In the genomic region with DNA sequence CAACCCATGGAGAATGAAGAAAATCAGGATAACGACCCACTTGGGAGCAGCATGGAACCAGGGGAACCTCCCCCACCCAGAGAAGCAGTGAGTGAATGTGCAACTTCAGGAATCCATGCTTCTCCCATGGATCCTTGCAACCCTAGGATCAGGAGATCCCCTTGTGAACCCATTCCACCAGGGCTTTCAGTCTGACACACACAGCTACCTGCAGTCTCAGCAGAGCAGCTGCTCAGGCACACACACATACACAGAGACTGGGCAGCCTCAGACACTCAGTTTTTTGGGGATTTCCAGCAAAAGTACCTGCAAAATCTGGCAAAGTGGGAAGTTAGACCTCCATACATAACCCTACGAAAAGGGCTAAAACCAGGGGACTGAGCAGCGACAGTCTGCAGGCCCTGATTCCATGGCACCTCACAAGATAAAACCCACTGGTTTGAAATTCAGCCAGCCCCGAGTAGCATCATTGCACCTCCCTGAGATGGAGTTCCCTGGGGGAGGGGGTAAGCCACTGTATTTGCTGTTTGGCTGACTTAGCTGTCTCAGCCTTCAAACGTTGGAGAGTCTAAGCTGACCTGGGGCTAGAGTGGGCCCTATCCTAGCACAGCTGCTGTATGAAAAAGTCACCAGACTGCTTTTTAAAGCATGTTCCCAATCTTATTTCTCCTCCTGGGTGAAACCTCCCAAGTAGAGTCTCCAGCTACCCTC, we compare ENCODE assay signal across 24 cellular contexts.
DNase-seq lines count a peak whose midpoint lies in the region; ATAC-seq, FAIRE-seq and TF ChIP-seq lines count a peak whose summit lies in the region.
"Had no signal": no experiment of that assay in that cellular context is flagged by ENCODE, and none has a peak within 500 bp of the region (broad histone marks: within the 10 kb centered on the region; RNA-seq: fewer than 3 reads in every experiment).

No MANE protein-coding gene starts in this region.

- DNase-seq in GM12892 (ENCODE audit: insufficient read length) (no peak), NCI-H774 (lab: John Stamatoyannopoulos, UW) (no peak), activated T-cell treated with anti-CD3 and anti-CD28 coated beads for 4 hours (no peak), uterus (no peak), NCI-H69 (lab: John Stamatoyannopoulos, UW) (no peak)
- DNase-seq: activated CD8-positive, alpha-beta memory T cell treated with anti-CD3 and anti-CD28 coated beads for 24 hours; activated effector memory CD4-positive, alpha-beta T cell treated with Interleukin-2 at 50 U/mL for 16 hours; cortex of kidney; DMS79 treated with DMSO at 0.1 percent for 48 hours; NCI-H187; NCI-H526; stimulated activated CD4-positive, alpha-beta T cell treated with anti-CD3 and anti-CD28 coated beads, Interleukin-2, amount 100 ng/mL, for 24 hours; stimulated activated CD8-positive, alpha-beta memory T cell treated with anti-CD3 and anti-CD28 coated beads, Interleukin-4, amount 100 ng/mL, for 48 hours; SW 1271 had no signal

- no peaks in the 10 kb centered on the region for H3K27me3 ChIP-seq in uterus
- H3K27me3 ChIP-seq: ascending aorta, neural progenitor cell had no signal

- H3K4me1 ChIP-seq in uterus = no peaks in the 10 kb centered on the region
- H3K4me1 ChIP-seq: ascending aorta, neural progenitor cell had no signal

- no peak overlapping the region for H3K27ac ChIP-seq in uterus
- H3K27ac ChIP-seq: ascending aorta, C4-2B, neural progenitor cell, thoracic aorta, VCaP had no signal

- H3K9me3 ChIP-seq in uterus = no peaks in the 10 kb centered on the region
- H3K9me3 ChIP-seq: ascending aorta, thoracic aorta had no signal

- peak; percentile 17 for FAIRE-seq in GM12892 (lab: Jason Lieb, UNC)
- FAIRE-seq: RCC 7860 had no signal

- intact Hi-C loops in uterus (cut with DNase I; ENCODE audit: low total_unique reads) = no loop called here

- no peak for TF ChIP-seq CTCF in uterus (IDR thresholded peaks at IDR 0.05)

- TF ChIP-seq POLR2A in GM12892 (IDR thresholded peaks at IDR 0.05; ENCODE audit: low read depth, low read length) (no peak), uterus (IDR thresholded peaks at IDR 0.05) (no peak)

- peak; percentile 41 for ATAC-seq in GM19351 (IDR thresholded peaks at IDR 0.05; ENCODE audit: unreplicated experiment)
- ATAC-seq in HG02759 (IDR thresholded peaks at IDR 0.05; ENCODE audit: unreplicated experiment) = peak; percentile 81
- ATAC-seq in HG03432 (IDR thresholded peaks at IDR 0.05; ENCODE audit: unreplicated experiment) = peak; percentile 83
- ATAC-seq: right cardiac atrium had no signal

- no peak overlapping the region for H3K4me3 ChIP-seq in uterus
- H3K4me3 ChIP-seq: ascending aorta, neural progenitor cell, thoracic aorta had no signal

- H3K36me3 ChIP-seq in uterus = no peaks in the 10 kb centered on the region
- H3K36me3 ChIP-seq: ascending aorta, neural progenitor cell, thoracic aorta had no signal
